17 cellular contexts compared by ENCODE assay signal in genomic region chr1:109314805-109315204, GRCh38. TPM values are rescaled to one million over a fixed set of nuclear protein-coding genes. Genes with fewer than 3 reads are reported as not detected.
DNase-seq lines count a peak whose midpoint lies in the region; ATAC-seq and TF ChIP-seq lines count a peak whose summit lies in the region.
"Had no signal": no experiment of that assay in that cellular context is flagged by ENCODE, and none has a peak within 500 bp of the region (broad histone marks: within the 10 kb centered on the region; RNA-seq: fewer than 3 reads in every experiment).

No MANE protein-coding gene starts in this region.

- H3K36me3 ChIP-seq in left lung: peaks cover 0 to 94% of the 10 kb centered on the region in 2 donors

- H3K36me3 Mint-ChIP-seq in activated naive CD8-positive, alpha-beta T cell treated with anti-CD3 and anti-CD28 coated beads for 36 hours: no peaks in the 10 kb centered on the region

- H3K27ac ChIP-seq in cingulate gyrus (ENCODE audit: low read depth, low read length) (peak overlapping the region; percentile 92), left lung (no peak overlapping the region)

- H3K9me3 ChIP-seq in left lung: no peaks in the 10 kb centered on the region

- DNase-seq in EH (ENCODE audit: low read depth) (peak; percentile 66), MV-4-11 (lab: John Stamatoyannopoulos, UW) (peak; percentile 64), left lung (no peak), NCI-H226 (no peak), NCI-H2081 treated with DMSO at 0.1 percent for 48 hours (lab: John Stamatoyannopoulos, UW) (no peak)
- DNase-seq in activated naive CD8-positive, alpha-beta T cell treated with anti-CD3 and anti-CD28 coated beads for 36 hours: no peak
- DNase-seq: C1 segment of cervical spinal cord, DMS 273 treated with DMSO at 0.1 percent for 48 hours, HCEC 1CT, NCI-H1048, NCI-H2171, NCI-H510A, RPMI8226 had no signal

- no peak overlapping the region for H3K27ac Mint-ChIP-seq in activated naive CD8-positive, alpha-beta T cell treated with anti-CD3 and anti-CD28 coated beads for 36 hours

- no peak for TF ChIP-seq CTCF in left lung (IDR thresholded peaks at IDR 0.05)

- ATAC-seq in left lung (peak; percentile 25), HG03139 (IDR thresholded peaks at IDR 0.05; ENCODE audit: unreplicated experiment) (no peak)

- H3K4me1 Mint-ChIP-seq in activated naive CD8-positive, alpha-beta T cell treated with anti-CD3 and anti-CD28 coated beads for 36 hours: no peaks in the 10 kb centered on the region

- no peaks in the 10 kb centered on the region for H3K27me3 ChIP-seq in left lung

- H3K27me3 Mint-ChIP-seq in activated naive CD8-positive, alpha-beta T cell treated with anti-CD3 and anti-CD28 coated beads for 36 hours: no peaks in the 10 kb centered on the region

- no peak overlapping the region for H3K4me3 ChIP-seq in left lung

- intact Hi-C loops in left lung (cut with DNase I): no loop called here

- no peak overlapping the region for H3K4me3 Mint-ChIP-seq in activated naive CD8-positive, alpha-beta T cell treated with anti-CD3 and anti-CD28 coated beads for 36 hours

- H3K4me1 ChIP-seq in left lung: peaks cover 4% of the 10 kb centered on the region in 2 donors

- no peaks in the 10 kb centered on the region for H3K9me3 Mint-ChIP-seq in activated naive CD8-positive, alpha-beta T cell treated with anti-CD3 and anti-CD28 coated beads for 36 hours

RNA-seq across cellular contexts. Expression of gene MYBPHL, which starts 8.0 kb away (rescaled TPM):
- 10 to 100 TPM in 1 of 2 donors, not detected in 1; 21.4 TPM for total RNA-seq in left lung
- total RNA-seq in activated naive CD8-positive, alpha-beta T cell treated with anti-CD3 and anti-CD28 coated beads for 36 hours: not detected
- total RNA-seq: A172, Daoy had no signal

RNA-seq across cellular contexts. Expression of gene PSRC1, which starts 31.9 kb away (rescaled TPM):
- total RNA-seq in left lung: 1 to 10 TPM; 4.2 to 7.3 TPM
- total RNA-seq in activated naive CD8-positive, alpha-beta T cell treated with anti-CD3 and anti-CD28 coated beads for 36 hours: 10 to 100 TPM; 10.7 to 12.2 TPM

Comparison
In these comparisons a context has a peak if more than half of its experiments do, and no peak if none do; other contexts are left out.
1. DNase-seq: peak in EH (single experiment) and MV-4-11 (single experiment); none in left lung (0 of 2), NCI-H226 (single experiment), activated naive CD8-positive, alpha-beta T cell treated with anti-CD3 and anti-CD28 coated beads for 36 hours (single experiment) and NCI-H2081 treated with DMSO at 0.1 percent for 48 hours (single experiment).